ENCODE assay signal across 1 cellular context in genomic region chr17:2070241-2071023, GRCh38.
TF ChIP-seq lines count a peak whose summit lies in the region.

No MANE protein-coding gene starts in this region.

TF ChIP-seq in GM12878, 131 proteins besides CTCF, POLR2A, EP300 and RAD21 (continued from another document):
- no peak for TF ChIP-seq BCLAF1 (IDR thresholded peaks at IDR 0.05)
